In the genomic region with DNA sequence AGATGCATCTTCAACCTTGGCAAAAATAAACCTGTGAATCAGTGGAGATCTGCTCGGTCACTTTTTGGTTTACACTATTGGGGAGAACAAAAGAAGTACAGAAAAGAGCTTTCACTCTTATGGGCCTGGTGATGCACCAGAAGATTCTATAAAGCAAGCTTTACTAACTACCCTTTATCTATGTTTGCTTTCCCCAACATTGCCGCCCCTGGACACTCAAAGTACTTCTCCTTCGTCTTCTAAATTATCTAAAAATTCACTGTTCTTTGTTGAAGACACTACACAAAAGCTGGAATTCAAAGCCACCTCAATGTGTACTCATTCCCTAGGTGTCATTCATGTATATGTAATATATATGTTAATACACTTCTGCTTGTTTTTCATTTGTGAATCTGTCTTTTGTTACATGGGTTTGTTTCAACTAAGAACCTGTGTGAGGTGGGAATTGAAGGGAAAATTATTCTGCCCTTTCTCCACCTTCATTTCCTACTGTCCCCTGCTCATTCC, we compare ENCODE assay signal across 22 cellular contexts.
A peak's percentile ranks its signal among the peaks of the same experiment; 100 is the strongest.
DNase-seq lines count a peak whose midpoint lies in the region; ATAC-seq and TF ChIP-seq lines count a peak whose summit lies in the region.
"Had no signal": no experiment of that assay in that cellular context is flagged by ENCODE, and none has a peak within 500 bp of the region (broad histone marks: within the 10 kb centered on the region; RNA-seq: fewer than 3 reads in every experiment).

No MANE protein-coding gene starts in this region.

- BruUV-seq in Caco-2 (replicated peaks; lab: Mats Ljungman, UMichigan), result no TSS peak

- intact Hi-C loops in Caco-2 (cut with micrococcal nuclease; ENCODE audit: unreplicated experiment), result no loop called here
- intact Hi-C loops in spleen (cut with DNase I; ENCODE audit: low total_unique reads), result no loop called here

- H3K4me3 ChIP-seq in Caco-2 (ENCODE audit: low read depth, low read length) (no peak overlapping the region), spleen (no peak overlapping the region)
- H3K4me3 ChIP-seq: GM23248, SJSA1 had no signal

- no peaks in the 10 kb centered on the region for H3K27me3 ChIP-seq in Caco-2 (replicated peaks; ENCODE audit: control insufficient read depth, insufficient read depth, low read length)
- H3K27me3 ChIP-seq in spleen (replicated peaks in 1 of 7), result peaks cover 0 to 17% (median 0%) of the 10 kb centered on the region in 7 donors
- H3K27me3 ChIP-seq: SJSA1 had no signal

- H3K4me1 Mint-ChIP-seq in T-helper 2 cell treated with Interferon-gamma antibody and Interleukin-4, amounts not matched to agents 5 μg/mL and 100 μg/mL, for 36 hours (ENCODE audit: low read depth), result peaks cover 24% of the 10 kb centered on the region
- H3K4me1 Mint-ChIP-seq in Caco-2 (ENCODE audit: low read depth, unreplicated experiment), result peaks cover 19% of the 10 kb centered on the region
- H3K4me1 Mint-ChIP-seq in activated T-helper 17 cell treated with anti-CD3 and anti-CD28 coated beads, Interleukin-2, amount 50 U/mL, for 72 hours, result peaks cover 4% of the 10 kb centered on the region

- H3K27ac Mint-ChIP-seq in T-helper 2 cell treated with Interferon-gamma antibody and Interleukin-4, amounts not matched to agents 5 μg/mL and 100 μg/mL, for 36 hours, result peak overlapping the region; percentile 41
- peak overlapping the region; percentile 74 for H3K27ac Mint-ChIP-seq in Caco-2 (ENCODE audit: unreplicated experiment)
- H3K27ac Mint-ChIP-seq in activated T-helper 17 cell treated with anti-CD3 and anti-CD28 coated beads, Interleukin-2, amount 50 U/mL, for 72 hours, result peak overlapping the region; percentile 60

- no peak for DNase-seq in T-helper 2 cell treated with Interferon-gamma antibody and Interleukin-4, amounts not matched to agents 5 μg/mL and 100 μg/mL, for 36 hours (ENCODE audit: low spot score)
- DNase-seq in T-helper 2 cell (no peak), Caco-2 (no peak), M059J (ENCODE audit: low read depth) (peak; percentile 31), NCI-H2227 treated with DMSO at 0.1 percent for 48 hours (lab: John Stamatoyannopoulos, UW) (no peak), spleen (no peak)
- DNase-seq: AML-193, DMS153, GF-D8, GM23248, Karpas-422, MM.1S, NCI-H1092, NCI-H1436 treated with DMSO at 0.1 percent for 48 hours, NCI-H2029, NCI-H526 had no signal

- 85 to 96% (median 94%) methylated on average over 3 of the region's 3 CpGs for WGBS in spleen, 5 donors

- no peaks in the 10 kb centered on the region for H3K27me3 Mint-ChIP-seq in T-helper 2 cell treated with Interferon-gamma antibody and Interleukin-4, amounts not matched to agents 5 μg/mL and 100 μg/mL, for 36 hours (ENCODE audit: low read depth)
- no peaks in the 10 kb centered on the region for H3K27me3 Mint-ChIP-seq in Caco-2 (ENCODE audit: insufficient read depth, unreplicated experiment)
- no peaks in the 10 kb centered on the region for H3K27me3 Mint-ChIP-seq in activated T-helper 17 cell treated with anti-CD3 and anti-CD28 coated beads, Interleukin-2, amount 50 U/mL, for 72 hours

- H3K4me1 ChIP-seq in Caco-2, result peaks cover 19% of the 10 kb centered on the region
- peaks cover 6 to 24% (median 20%) of the 10 kb centered on the region in 6 donors for H3K4me1 ChIP-seq in spleen

- no peaks in the 10 kb centered on the region for H3K9me3 Mint-ChIP-seq in T-helper 2 cell treated with Interferon-gamma antibody and Interleukin-4, amounts not matched to agents 5 μg/mL and 100 μg/mL, for 36 hours
- no peaks in the 10 kb centered on the region for H3K9me3 Mint-ChIP-seq in Caco-2 (ENCODE audit: unreplicated experiment)
- H3K9me3 Mint-ChIP-seq in activated T-helper 17 cell treated with anti-CD3 and anti-CD28 coated beads, Interleukin-2, amount 50 U/mL, for 72 hours, result no peaks in the 10 kb centered on the region

- ATAC-seq in activated T-helper 17 cell treated with anti-CD3 and anti-CD28 coated beads, Interleukin-2, amount 50 U/mL, for 72 hours (replicated peaks), result no peak
- no peak for ATAC-seq in HG02588 (IDR thresholded peaks at IDR 0.05; ENCODE audit: unreplicated experiment)
- ATAC-seq: Panc1 had no signal

- H3K9me3 ChIP-seq in Caco-2 (no peaks in the 10 kb centered on the region), spleen (no peaks in the 10 kb centered on the region)
- H3K9me3 ChIP-seq: SJSA1 had no signal

- H3K36me3 ChIP-seq in Caco-2 (ENCODE audit: control insufficient read depth, insufficient read depth, low read length), result no peaks in the 10 kb centered on the region
- no peaks in the 10 kb centered on the region for H3K36me3 ChIP-seq in spleen

- no peaks in the 10 kb centered on the region for H3K36me3 Mint-ChIP-seq in T-helper 2 cell treated with Interferon-gamma antibody and Interleukin-4, amounts not matched to agents 5 μg/mL and 100 μg/mL, for 36 hours (ENCODE audit: low read depth)
- peaks cover 26% of the 10 kb centered on the region for H3K36me3 Mint-ChIP-seq in Caco-2 (ENCODE audit: insufficient read depth, unreplicated experiment)
- no peaks in the 10 kb centered on the region for H3K36me3 Mint-ChIP-seq in activated T-helper 17 cell treated with anti-CD3 and anti-CD28 coated beads, Interleukin-2, amount 50 U/mL, for 72 hours (ENCODE audit: low read depth)

- TF ChIP-seq POLR2A in spleen (IDR thresholded peaks at IDR 0.05), result no peak

- no peak overlapping the region for H3K27ac ChIP-seq in spleen
- H3K27ac ChIP-seq: 22Rv1, C4-2B, GM23248, SJSA1 had no signal

- TF ChIP-seq CTCF in Caco-2 (IDR thresholded peaks at IDR 0.05; ENCODE audit: insufficient read depth in 1 of 2, low read depth in 1 of 2, low read length in 1 of 2, severe bottlenecking in 1 of 2, unreplicated experiment in 1 of 2) (peak in 1 of 2 experiments; percentile 28), spleen (IDR thresholded peaks at IDR 0.05 in 8 of 11, conservative IDR thresholded peaks at IDR 0.05 in 3 of 11) (no peak)

- CTCF ChIA-PET in Caco-2 (lab: Charles Lee), result interaction anchor here (0.6 kb wide), 1 partner anchor 1514 kb away, joined by 3 read pairs; no protein-coding TSS in a partner anchor

- H3K4me3 Mint-ChIP-seq in T-helper 2 cell treated with Interferon-gamma antibody and Interleukin-4, amounts not matched to agents 5 μg/mL and 100 μg/mL, for 36 hours, result no peak overlapping the region
- H3K4me3 Mint-ChIP-seq in Caco-2 (ENCODE audit: unreplicated experiment), result peak overlapping the region; percentile 4
- no peak overlapping the region for H3K4me3 Mint-ChIP-seq in activated T-helper 17 cell treated with anti-CD3 and anti-CD28 coated beads, Interleukin-2, amount 50 U/mL, for 72 hours

- POLR2A ChIA-PET in Caco-2 (lab: Charles Lee), result interaction anchor here (1.0 to 2.2 kb wide), 4 partner anchors 10 to 50 kb away, joined by 4 to 11 read pairs (median 4); a partner anchor contains a TSS
